ENCODE assay signal across 9 cellular contexts in the genomic region with DNA sequence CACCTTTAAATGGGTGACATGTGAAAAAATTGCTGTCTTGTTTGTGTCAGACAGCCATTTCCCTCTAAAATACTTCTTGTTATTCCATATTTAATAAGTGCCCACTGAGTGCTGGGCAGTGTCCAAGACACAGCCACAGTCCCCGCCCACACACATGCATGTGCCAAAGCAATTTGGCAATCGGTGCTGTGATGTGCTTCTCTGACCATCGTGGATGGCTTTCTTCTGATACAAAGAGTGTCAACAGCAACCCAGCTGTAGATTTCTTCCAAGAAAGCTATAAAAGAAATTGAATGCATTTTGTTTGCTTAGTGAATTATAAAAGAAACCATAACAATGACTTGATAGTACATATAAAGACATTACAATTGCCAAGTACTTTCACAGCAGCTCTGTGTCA.
DNase-seq lines count a peak whose midpoint lies in the region; ATAC-seq, FAIRE-seq and TF ChIP-seq lines count a peak whose summit lies in the region.
"Had no signal": no experiment of that assay in that cellular context is flagged by ENCODE, and none has a peak within 500 bp of the region (broad histone marks: within the 10 kb centered on the region; RNA-seq: fewer than 3 reads in every experiment).

No MANE protein-coding gene starts in this region.

- H3K36me3 Mint-ChIP-seq in activated T-helper 1 cell treated with anti-CD3 and anti-CD28 coated beads, Interleukin-12 subunit alpha, Interleukin-12 subunit beta, Interleukin-2, Interleukin-4 antibody, amounts not matched to agents 30 ng/mL and 10 ng/mL and 1 ng/mL, durations not matched to agents 14 hours and 24 hours and 36 hours (ENCODE audit: low read depth): no peaks in the 10 kb centered on the region

- H3K27me3 ChIP-seq in pancreas: no peaks in the 10 kb centered on the region
- H3K27me3 ChIP-seq in effector memory CD4-positive, alpha-beta T cell (replicated peaks; ENCODE audit: control insufficient read depth, insufficient read depth, low read length, poor library complexity, severe bottlenecking): no peaks in the 10 kb centered on the region

- in situ Hi-C loops in GM13977 (cut with MboI; ENCODE audit: low pct_unique_long_range_greater_than_20kb, low sequenced_read_pairs, unreplicated experiment): no loop called here

- H3K27me3 Mint-ChIP-seq in activated T-helper 1 cell treated with anti-CD3 and anti-CD28 coated beads, Interleukin-12 subunit alpha, Interleukin-12 subunit beta, Interleukin-2, Interleukin-4 antibody, amounts not matched to agents 30 ng/mL and 10 ng/mL and 1 ng/mL, durations not matched to agents 14 hours and 24 hours and 36 hours (ENCODE audit: insufficient read depth): peaks cover 16% of the 10 kb centered on the region

- H3K27ac ChIP-seq in pancreas: no peak overlapping the region
- no peak overlapping the region for H3K27ac ChIP-seq in effector memory CD4-positive, alpha-beta T cell (ENCODE audit: insufficient read depth, low read length, poor library complexity, severe bottlenecking)

- intact Hi-C loops in pancreas (cut with DNase I): no loop called here
- intact Hi-C loops in activated T-helper 1 cell treated with anti-CD3 and anti-CD28 coated beads, Interleukin-12 subunit alpha, Interleukin-12 subunit beta, Interleukin-2, Interleukin-4 antibody, amounts not matched to agents 30 ng/mL and 10 ng/mL and 1 ng/mL, durations not matched to agents 14 hours and 24 hours and 36 hours (cut with micrococcal nuclease): no loop called here

- no peaks in the 10 kb centered on the region for H3K36me3 ChIP-seq in pancreas
- no peaks in the 10 kb centered on the region for H3K36me3 ChIP-seq in effector memory CD4-positive, alpha-beta T cell (ENCODE audit: control insufficient read depth, insufficient read depth, low read length)

- no peaks in the 10 kb centered on the region for H3K4me1 ChIP-seq in pancreas
- no peaks in the 10 kb centered on the region for H3K4me1 ChIP-seq in effector memory CD4-positive, alpha-beta T cell (ENCODE audit: control insufficient read depth, insufficient read depth, low read length, poor library complexity, severe bottlenecking)

- H3K4me3 ChIP-seq in epithelial cell of esophagus (ENCODE audit: low read length) (no peak overlapping the region), pancreas (no peak overlapping the region)
- no peak overlapping the region for H3K4me3 ChIP-seq in effector memory CD4-positive, alpha-beta T cell (ENCODE audit: insufficient read depth, low read depth, low read length, poor library complexity, severe bottlenecking)

- H3K4me3 Mint-ChIP-seq in activated T-helper 1 cell treated with anti-CD3 and anti-CD28 coated beads, Interleukin-12 subunit alpha, Interleukin-12 subunit beta, Interleukin-2, Interleukin-4 antibody, amounts not matched to agents 30 ng/mL and 10 ng/mL and 1 ng/mL, durations not matched to agents 14 hours and 24 hours and 36 hours: no peak overlapping the region

- WGBS in pancreas, 2 donors: 8 to 12% methylated on average over 3 of the region's 3 CpGs

- FAIRE-seq in pancreas (lab: Jason Lieb, UNC): no peak

- no peak overlapping the region for H3K27ac Mint-ChIP-seq in activated T-helper 1 cell treated with anti-CD3 and anti-CD28 coated beads, Interleukin-12 subunit alpha, Interleukin-12 subunit beta, Interleukin-2, Interleukin-4 antibody, amounts not matched to agents 30 ng/mL and 10 ng/mL and 1 ng/mL, durations not matched to agents 14 hours and 24 hours and 36 hours

- no peaks in the 10 kb centered on the region for H3K9me3 Mint-ChIP-seq in activated T-helper 1 cell treated with anti-CD3 and anti-CD28 coated beads, Interleukin-12 subunit alpha, Interleukin-12 subunit beta, Interleukin-2, Interleukin-4 antibody, amounts not matched to agents 30 ng/mL and 10 ng/mL and 1 ng/mL, durations not matched to agents 14 hours and 24 hours and 36 hours

- DNase-seq in CD1c-positive myeloid dendritic cell (ENCODE audit: extremely low spot score): peak; percentile 87
- DNase-seq in NCI-H226: peak; percentile 21
- DNase-seq in epithelial cell of esophagus (ENCODE audit: low read depth): peak; percentile 42
- peak; percentile 30 to 69 (median 55) for DNase-seq in pancreas
- no peak for DNase-seq in GM13977 (ENCODE audit: low spot score)
- no peak for DNase-seq in effector memory CD4-positive, alpha-beta T cell
- DNase-seq in activated T-helper 1 cell treated with anti-CD3 and anti-CD28 coated beads, Interleukin-12 subunit alpha, Interleukin-12 subunit beta, Interleukin-2, Interleukin-4 antibody, amounts not matched to agents 30 ng/mL and 10 ng/mL and 1 ng/mL, durations not matched to agents 14 hours and 24 hours and 36 hours (ENCODE audit: low spot score): no peak
- DNase-seq: activated naive CD4-positive, alpha-beta T cell treated with anti-CD3 and anti-CD28 coated beads, Interleukin-2, amount 50 U/mL, for 16 hours had no signal

- H3K9me3 ChIP-seq in pancreas: no peaks in the 10 kb centered on the region
- H3K9me3 ChIP-seq in effector memory CD4-positive, alpha-beta T cell (ENCODE audit: control insufficient read depth, low read length): no peaks in the 10 kb centered on the region

- H3K4me1 Mint-ChIP-seq in activated T-helper 1 cell treated with anti-CD3 and anti-CD28 coated beads, Interleukin-12 subunit alpha, Interleukin-12 subunit beta, Interleukin-2, Interleukin-4 antibody, amounts not matched to agents 30 ng/mL and 10 ng/mL and 1 ng/mL, durations not matched to agents 14 hours and 24 hours and 36 hours (ENCODE audit: low read depth): no peaks in the 10 kb centered on the region

- no peak for TF ChIP-seq CTCF in epithelial cell of esophagus (IDR thresholded peaks at IDR 0.05; ENCODE audit: insufficient read depth, low read depth, low read length, missing control alignments)
- no peak for TF ChIP-seq CTCF in pancreas (IDR thresholded peaks at IDR 0.05)
- TF ChIP-seq CTCF in GM13977 (IDR thresholded peaks at IDR 0.05; ENCODE audit: extremely low read depth, insufficient read depth, missing control alignments): no peak

- ATAC-seq in pancreas (peak; percentile 64 to 88 (median 76)), GM19328 (IDR thresholded peaks at IDR 0.05; ENCODE audit: unreplicated experiment) (no peak)

Comparison
In these comparisons a context has a peak if more than half of its experiments do, and no peak if none do; other contexts are left out.
1. DNase-seq: peak in CD1c-positive myeloid dendritic cell (single experiment), NCI-H226 (single experiment), epithelial cell of esophagus (single experiment) and pancreas (6 of 6); none in GM13977 (single experiment), effector memory CD4-positive, alpha-beta T cell (0 of 3) and activated T-helper 1 cell treated with anti-CD3 and anti-CD28 coated beads, Interleukin-12 subunit alpha, Interleukin-12 subunit beta, Interleukin-2, Interleukin-4 antibody, amounts not matched to agents 30 ng/mL and 10 ng/mL and 1 ng/mL, durations not matched to agents 14 hours and 24 hours and 36 hours (single experiment).